11 cellular contexts compared by ENCODE assay signal in the genomic region with DNA sequence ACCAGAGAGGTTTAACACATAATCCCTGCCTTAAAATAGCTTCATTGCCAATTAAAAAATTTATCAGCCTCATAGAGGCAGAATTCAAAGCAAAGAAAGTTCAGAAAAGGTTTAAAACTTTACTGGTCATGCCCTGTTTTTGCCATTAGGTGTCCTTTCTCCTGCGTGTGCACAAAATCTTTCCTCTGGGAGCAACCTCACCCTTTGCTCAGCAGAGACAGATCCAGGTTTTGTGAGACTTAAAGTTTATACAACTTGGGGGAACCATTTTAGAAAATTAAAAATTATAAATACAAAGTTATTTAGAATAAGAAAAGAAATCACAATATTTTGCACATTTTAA.
A peak's percentile ranks its signal among the peaks of the same experiment; 100 is the strongest.
DNase-seq lines count a peak whose midpoint lies in the region; ATAC-seq, FAIRE-seq and TF ChIP-seq lines count a peak whose summit lies in the region.
"Had no signal": no experiment of that assay in that cellular context is flagged by ENCODE, and none has a peak within 500 bp of the region (broad histone marks: within the 10 kb centered on the region; RNA-seq: fewer than 3 reads in every experiment).

No MANE protein-coding gene starts in this region.

- H3K36me3 ChIP-seq in HAP-1 (replicated peaks) = no peaks in the 10 kb centered on the region
- H3K36me3 ChIP-seq: thoracic aorta had no signal

- H3K4me1 ChIP-seq in HAP-1 = peaks cover 24% of the 10 kb centered on the region
- H3K4me1 ChIP-seq: psoas muscle had no signal

- no peaks in the 10 kb centered on the region for H3K27me3 ChIP-seq in HAP-1 (ENCODE audit: low read depth)

- TF ChIP-seq CTCF in AG10803 (conservative IDR thresholded peaks at IDR 0.05; ENCODE audit: low read length) = peak; percentile 61

- no peak overlapping the region for H3K4me3 Mint-ChIP-seq in effector memory CD8-positive, alpha-beta T cell

- H3K27me3 Mint-ChIP-seq in effector memory CD8-positive, alpha-beta T cell = peaks cover 11% of the 10 kb centered on the region in 2 donors

- H3K36me3 Mint-ChIP-seq in effector memory CD8-positive, alpha-beta T cell (ENCODE audit: insufficient read depth) = no peaks in the 10 kb centered on the region

- in situ Hi-C loops in HAP-1 (cut with MboI; ENCODE audit: low sequenced_read_pairs) = no loop called here

- H3K4me1 Mint-ChIP-seq in effector memory CD8-positive, alpha-beta T cell (ENCODE audit: low read depth in 2 of 2) = no peaks in the 10 kb centered on the region

- peak; percentile 95 for FAIRE-seq in TTC549 (lab: Jason Lieb, UNC)

- DNase-seq in AG10803 (ENCODE audit: low read depth) (peak; percentile 19), HAP-1 (ENCODE audit: low spot score in 2 of 2) (peak; percentile 46 to 54), iPS-NIHi7 (ENCODE audit: extremely low spot score) (peak; percentile 38), T1000 (lab: John Stamatoyannopoulos, UW) (no peak), cerebellar nuclear complex (lab: John Stamatoyannopoulos, UW) (no peak)
- DNase-seq in effector memory CD8-positive, alpha-beta T cell = no peak
- DNase-seq: psoas muscle, T-helper 9 cell had no signal

- no peaks in the 10 kb centered on the region for H3K9me3 Mint-ChIP-seq in effector memory CD8-positive, alpha-beta T cell

- H3K27ac Mint-ChIP-seq in effector memory CD8-positive, alpha-beta T cell = no peak overlapping the region

- H3K4me3 ChIP-seq in AG10803 (ENCODE audit: low read length) (no peak overlapping the region), HAP-1 (no peak overlapping the region)
- H3K4me3 ChIP-seq: psoas muscle, thoracic aorta had no signal

- ATAC-seq in GM19351 (IDR thresholded peaks at IDR 0.05; ENCODE audit: unreplicated experiment) = no peak
- no peak for ATAC-seq in effector memory CD8-positive, alpha-beta T cell (replicated peaks)
- ATAC-seq: psoas muscle had no signal

- no peaks in the 10 kb centered on the region for H3K9me3 ChIP-seq in HAP-1
- H3K9me3 ChIP-seq: psoas muscle, thoracic aorta had no signal

Comparison
In these comparisons a context has a peak if more than half of its experiments do, and no peak if none do; other contexts are left out.
1. DNase-seq: peak in AG10803 (single experiment), HAP-1 (2 of 2) and iPS-NIHi7 (single experiment); none in T1000 (single experiment), cerebellar nuclear complex (0 of 2) and effector memory CD8-positive, alpha-beta T cell (0 of 3).